In the genomic region with DNA sequence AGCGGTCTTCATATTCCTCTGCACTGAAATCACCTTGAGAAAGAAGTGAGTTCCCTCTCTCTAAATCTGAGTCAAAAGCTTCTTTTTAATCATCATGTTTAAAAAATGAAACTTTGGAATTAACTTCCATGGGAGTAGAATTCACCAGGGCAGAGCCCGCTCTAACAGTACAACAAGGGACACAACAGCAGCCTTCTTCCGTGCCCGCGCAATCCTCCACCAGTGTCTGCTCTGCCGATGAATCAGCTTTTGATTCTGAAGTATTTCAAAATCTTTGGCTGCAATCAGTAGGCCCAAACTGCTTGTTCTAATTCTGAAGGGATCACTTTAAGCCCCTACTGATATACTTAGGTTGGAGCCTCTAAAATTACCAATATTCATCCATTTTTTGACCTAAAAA, we compare ENCODE assay signal across 20 cellular contexts.
A peak's percentile ranks its signal among the peaks of the same experiment; 100 is the strongest.
DNase-seq lines count a peak whose midpoint lies in the region; ATAC-seq, FAIRE-seq and TF ChIP-seq lines count a peak whose summit lies in the region.
"Had no signal": no experiment of that assay in that cellular context is flagged by ENCODE, and none has a peak within 500 bp of the region (broad histone marks: within the 10 kb centered on the region; RNA-seq: fewer than 3 reads in every experiment).

No MANE protein-coding gene starts in this region.

- H3K27ac Mint-ChIP-seq in astrocyte (ENCODE audit: unreplicated experiment), result peak overlapping the region; percentile 66
- H3K27ac Mint-ChIP-seq in activated naive CD4-positive, alpha-beta T cell treated with anti-CD3 and anti-CD28 coated beads for 36 hours, result no peak overlapping the region
- no peak overlapping the region for H3K27ac Mint-ChIP-seq in activated CD4-positive, alpha-beta T cell treated with anti-CD3 and anti-CD28 coated beads for 36 hours
- H3K27ac Mint-ChIP-seq: activated naive CD8-positive, alpha-beta T cell treated with anti-CD3 and anti-CD28 coated beads, Interleukin-2, amount 50 U/mL, for 24 hours; stimulated activated effector memory CD8-positive, alpha-beta T cell treated with anti-CD3 and anti-CD28 coated beads, Interleukin-12 subunit alpha, Interleukin-12 subunit beta, amount 100 ng/mL, for 72 hours had no signal

- no peak for FAIRE-seq in astrocyte (lab: Jason Lieb, UNC)
- FAIRE-seq: frontal cortex had no signal

- H3K36me3 ChIP-seq in astrocyte (ENCODE audit: insufficient read depth, low read length), result peaks cover 7% of the 10 kb centered on the region
- H3K36me3 ChIP-seq in suprapubic skin, result peaks cover 34% of the 10 kb centered on the region

- H3K9ac ChIP-seq in astrocyte (ENCODE audit: low read length), result no peak overlapping the region
- H3K9ac ChIP-seq: BLaER1 treated with 17β-estradiol and CSF1 and Interleukin-3, amounts not matched to agents 10 nM and 100 nM had no signal

- TF ChIP-seq CTCF in astrocyte (IDR thresholded peaks at IDR 0.05; ENCODE audit: insufficient read depth, low read depth, low read length) (no peak), suprapubic skin (IDR thresholded peaks at IDR 0.05) (no peak)

- peak overlapping the region; percentile 94 for H3K27ac ChIP-seq in astrocyte (ENCODE audit: low read depth, low read length)
- H3K27ac ChIP-seq in suprapubic skin, result peak overlapping the region; percentile 76
- H3K27ac ChIP-seq: BLaER1 treated with 17β-estradiol and CSF1 and Interleukin-3, amounts not matched to agents 10 nM and 100 nM; right lobe of liver had no signal

- DNase-seq in HCEC 1CT, result peak; percentile 13
- peak; percentile 72 for DNase-seq in astrocyte (ENCODE audit: low read depth)
- peak; percentile 6 to 32 for DNase-seq in hippocampal formation (lab: John Stamatoyannopoulos, UW)
- DNase-seq in suprapubic skin (ENCODE audit: low spot score in 2 of 2), result no peak
- DNase-seq in NCI-H2029 (lab: John Stamatoyannopoulos, UW), result no peak
- no peak for DNase-seq in activated naive CD4-positive, alpha-beta T cell treated with anti-CD3 and anti-CD28 coated beads for 36 hours
- no peak for DNase-seq in activated CD4-positive, alpha-beta T cell treated with anti-CD3 and anti-CD28 coated beads for 36 hours
- DNase-seq in A172 (ENCODE audit: low spot score), result no peak
- DNase-seq: activated CD4-positive, alpha-beta T cell treated with anti-CD3 and anti-CD28 coated beads for 48 hours; activated naive CD8-positive, alpha-beta T cell treated with anti-CD3 and anti-CD28 coated beads, Interleukin-2, amount 50 U/mL, for 24 hours; activated T-cell treated with anti-CD3 and anti-CD28 coated beads, Interleukin-2, amount 50 U/mL, for 4 hours; Karpas-422; mesendoderm; NCI-H1694; NCI-H748 treated with DMSO at 0.1 percent for 48 hours; right lobe of liver had no signal

- H3K27me3 Mint-ChIP-seq in astrocyte (ENCODE audit: low read depth, unreplicated experiment), result no peaks in the 10 kb centered on the region
- H3K27me3 Mint-ChIP-seq in activated naive CD4-positive, alpha-beta T cell treated with anti-CD3 and anti-CD28 coated beads for 36 hours (ENCODE audit: low read depth), result no peaks in the 10 kb centered on the region
- H3K27me3 Mint-ChIP-seq in activated CD4-positive, alpha-beta T cell treated with anti-CD3 and anti-CD28 coated beads for 36 hours, result no peaks in the 10 kb centered on the region
- H3K27me3 Mint-ChIP-seq: activated naive CD8-positive, alpha-beta T cell treated with anti-CD3 and anti-CD28 coated beads, Interleukin-2, amount 50 U/mL, for 24 hours had no signal

- H3K27me3 ChIP-seq in astrocyte (ENCODE audit: insufficient read depth, low read length) (no peaks in the 10 kb centered on the region), suprapubic skin (no peaks in the 10 kb centered on the region)
- H3K27me3 ChIP-seq: BLaER1 treated with 17β-estradiol and CSF1 and Interleukin-3, amounts not matched to agents 10 nM and 100 nM; right lobe of liver had no signal

- H3K4me3 Mint-ChIP-seq in astrocyte (ENCODE audit: unreplicated experiment), result peak overlapping the region; percentile 30
- H3K4me3 Mint-ChIP-seq in activated naive CD4-positive, alpha-beta T cell treated with anti-CD3 and anti-CD28 coated beads for 36 hours, result no peak overlapping the region
- no peak overlapping the region for H3K4me3 Mint-ChIP-seq in activated CD4-positive, alpha-beta T cell treated with anti-CD3 and anti-CD28 coated beads for 36 hours
- H3K4me3 Mint-ChIP-seq: activated naive CD8-positive, alpha-beta T cell treated with anti-CD3 and anti-CD28 coated beads, Interleukin-2, amount 50 U/mL, for 24 hours; activated T-cell treated with anti-CD3 and anti-CD28 coated beads, Interleukin-2, amount 50 U/mL, for 4 hours; stimulated activated effector memory CD8-positive, alpha-beta T cell treated with anti-CD3 and anti-CD28 coated beads, Interleukin-12 subunit alpha, Interleukin-12 subunit beta, amount 100 ng/mL, for 72 hours had no signal

- no peaks in the 10 kb centered on the region for H4K20me1 ChIP-seq in astrocyte (ENCODE audit: insufficient read depth, low read length)
- H4K20me1 ChIP-seq: BLaER1 treated with 17β-estradiol and CSF1 and Interleukin-3, amounts not matched to agents 10 nM and 100 nM had no signal

- H3K79me2 ChIP-seq in astrocyte (ENCODE audit: insufficient read depth, low read length), result no peaks in the 10 kb centered on the region

- H3K4me3 ChIP-seq in astrocyte (ENCODE audit: insufficient read depth, low read depth, low read length), result no peak overlapping the region
- H3K4me3 ChIP-seq in suprapubic skin, result no peak overlapping the region
- H3K4me3 ChIP-seq: BLaER1 treated with 17β-estradiol and CSF1 and Interleukin-3, amounts not matched to agents 10 nM and 100 nM; right lobe of liver had no signal

- no peaks in the 10 kb centered on the region for H3K9me3 Mint-ChIP-seq in astrocyte (ENCODE audit: unreplicated experiment)
- no peaks in the 10 kb centered on the region for H3K9me3 Mint-ChIP-seq in activated naive CD4-positive, alpha-beta T cell treated with anti-CD3 and anti-CD28 coated beads for 36 hours
- H3K9me3 Mint-ChIP-seq in activated CD4-positive, alpha-beta T cell treated with anti-CD3 and anti-CD28 coated beads for 36 hours (ENCODE audit: low read depth), result no peaks in the 10 kb centered on the region
- H3K9me3 Mint-ChIP-seq: activated naive CD8-positive, alpha-beta T cell treated with anti-CD3 and anti-CD28 coated beads, Interleukin-2, amount 50 U/mL, for 24 hours; activated T-cell treated with anti-CD3 and anti-CD28 coated beads, Interleukin-2, amount 50 U/mL, for 4 hours; stimulated activated effector memory CD8-positive, alpha-beta T cell treated with anti-CD3 and anti-CD28 coated beads, Interleukin-12 subunit alpha, Interleukin-12 subunit beta, amount 100 ng/mL, for 72 hours had no signal

- H2AFZ ChIP-seq in astrocyte (ENCODE audit: low read depth, low read length), result no peak overlapping the region

- CTCF ChIA-PET in activated naive CD4-positive, alpha-beta T cell treated with anti-CD3 and anti-CD28 coated beads for 36 hours (lab: Charles Lee), result no interaction called here
- CTCF ChIA-PET in activated CD4-positive, alpha-beta T cell treated with anti-CD3 and anti-CD28 coated beads for 36 hours (lab: Charles Lee), result no interaction called here

- intact Hi-C loops in activated naive CD4-positive, alpha-beta T cell treated with anti-CD3 and anti-CD28 coated beads for 36 hours (cut with micrococcal nuclease), result no loop called here
- intact Hi-C loops in activated CD4-positive, alpha-beta T cell treated with anti-CD3 and anti-CD28 coated beads for 36 hours (cut with DNase I, micrococcal nuclease), result no loop called here

- H3K36me3 Mint-ChIP-seq in astrocyte (ENCODE audit: low read depth, unreplicated experiment), result peaks cover 6% of the 10 kb centered on the region
- peaks cover 7% of the 10 kb centered on the region for H3K36me3 Mint-ChIP-seq in activated naive CD4-positive, alpha-beta T cell treated with anti-CD3 and anti-CD28 coated beads for 36 hours (ENCODE audit: low read depth)
- H3K36me3 Mint-ChIP-seq in activated CD4-positive, alpha-beta T cell treated with anti-CD3 and anti-CD28 coated beads for 36 hours (ENCODE audit: low read depth), result peaks cover 6% of the 10 kb centered on the region

- TF ChIP-seq EP300 in suprapubic skin (IDR thresholded peaks at IDR 0.05), result no peak

- H3K9me3 ChIP-seq in astrocyte (ENCODE audit: insufficient read depth, low read depth, low read length) (no peaks in the 10 kb centered on the region), suprapubic skin (no peaks in the 10 kb centered on the region)
- H3K9me3 ChIP-seq: BLaER1 treated with 17β-estradiol and CSF1 and Interleukin-3, amounts not matched to agents 10 nM and 100 nM; right lobe of liver had no signal

- ATAC-seq in activated CD4-positive, alpha-beta T cell treated with anti-CD3 and anti-CD28 coated beads for 36 hours, result no peak
- ATAC-seq: activated naive CD8-positive, alpha-beta T cell treated with anti-CD3 and anti-CD28 coated beads, Interleukin-2, amount 50 U/mL, for 24 hours; activated T-cell treated with anti-CD3 and anti-CD28 coated beads, Interleukin-2, amount 50 U/mL, for 4 hours; right lobe of liver; Right ventricle myocardium inferior; stimulated activated effector memory CD8-positive, alpha-beta T cell treated with anti-CD3 and anti-CD28 coated beads, Interleukin-12 subunit alpha, Interleukin-12 subunit beta, amount 100 ng/mL, for 72 hours had no signal

- WGBS in suprapubic skin, result 81% methylated on average over 6 of the region's 6 CpGs

- POLR2A ChIA-PET in activated CD4-positive, alpha-beta T cell treated with anti-CD3 and anti-CD28 coated beads for 36 hours (lab: Charles Lee), result no interaction called here

- H3K4me1 Mint-ChIP-seq in astrocyte (ENCODE audit: low read depth, unreplicated experiment), result peaks cover 39% of the 10 kb centered on the region
- no peaks in the 10 kb centered on the region for H3K4me1 Mint-ChIP-seq in activated naive CD4-positive, alpha-beta T cell treated with anti-CD3 and anti-CD28 coated beads for 36 hours (ENCODE audit: low read depth)
- no peaks in the 10 kb centered on the region for H3K4me1 Mint-ChIP-seq in activated CD4-positive, alpha-beta T cell treated with anti-CD3 and anti-CD28 coated beads for 36 hours
- H3K4me1 Mint-ChIP-seq: activated naive CD8-positive, alpha-beta T cell treated with anti-CD3 and anti-CD28 coated beads, Interleukin-2, amount 50 U/mL, for 24 hours; stimulated activated effector memory CD8-positive, alpha-beta T cell treated with anti-CD3 and anti-CD28 coated beads, Interleukin-12 subunit alpha, Interleukin-12 subunit beta, amount 100 ng/mL, for 72 hours had no signal

- H3K4me1 ChIP-seq in astrocyte (ENCODE audit: insufficient read depth, low read length) (peaks cover 33% of the 10 kb centered on the region), suprapubic skin (peaks cover 25% of the 10 kb centered on the region)
- H3K4me1 ChIP-seq: BLaER1 treated with 17β-estradiol and CSF1 and Interleukin-3, amounts not matched to agents 10 nM and 100 nM; right lobe of liver had no signal

- TF ChIP-seq POLR2A in suprapubic skin (IDR thresholded peaks at IDR 0.05), result no peak

- no peak overlapping the region for H3K4me2 ChIP-seq in astrocyte (ENCODE audit: low read length)
- H3K4me2 ChIP-seq: BLaER1 treated with 17β-estradiol and CSF1 and Interleukin-3, amounts not matched to agents 10 nM and 100 nM had no signal

Comparison
In these comparisons a context has a peak if more than half of its experiments do, and no peak if none do; other contexts are left out.
1. DNase-seq: peak in HCEC 1CT (single experiment), astrocyte (single experiment) and hippocampal formation (2 of 2); none in suprapubic skin (0 of 2), NCI-H2029 (single experiment), activated naive CD4-positive, alpha-beta T cell treated with anti-CD3 and anti-CD28 coated beads for 36 hours (single experiment), activated CD4-positive, alpha-beta T cell treated with anti-CD3 and anti-CD28 coated beads for 36 hours (single experiment) and A172 (single experiment).